Comparison of ENCODE assay signal across 18 cellular contexts in genomic region chr6:132136976-132137375, GRCh38.
DNase-seq lines count a peak whose midpoint lies in the region; ATAC-seq and TF ChIP-seq lines count a peak whose summit lies in the region.
"Had no signal": no experiment of that assay in that cellular context is flagged by ENCODE, and none has a peak within 500 bp of the region (broad histone marks: within the 10 kb centered on the region; RNA-seq: fewer than 3 reads in every experiment).

No MANE protein-coding gene starts in this region.

- WGBS in GM23248 (ENCODE audit: low coverage in 1 of 2, low lambda C conversion rate in 2 of 2, missing lambda C conversion rate in 2 of 2), 2 experiments = 49 to 52% methylated on average over 3 of the region's 3 CpGs

- H3K9me3 ChIP-seq in GM23248 (ENCODE audit: low read depth) = no peaks in the 10 kb centered on the region

- H3K4me3 ChIP-seq in GM23248 = no peak overlapping the region
- no peak overlapping the region for H3K4me3 ChIP-seq in fibroblast of mammary gland (ENCODE audit: control insufficient read depth, low read depth, low read length)

- H3K4me1 ChIP-seq in GM23248 (ENCODE audit: insufficient read depth) = peaks cover 46% of the 10 kb centered on the region

- no peak overlapping the region for H3K27ac ChIP-seq in GM23248

- H3K27ac Mint-ChIP-seq in activated B cell treated with CpG ODN at 0.5 μM for 24 hours = peak overlapping the region; percentile 83
- H3K27ac Mint-ChIP-seq in natural killer cell treated with Interleukin-12 subunit alpha and Interleukin-12 subunit beta and Interleukin-15 and Interleukin-18, amount 100 ng/mL, for 72 hours = no peak overlapping the region
- H3K27ac Mint-ChIP-seq: CD4-positive, alpha-beta T cell had no signal

- CTCF ChIA-PET in activated B cell treated with CpG ODN at 0.5 μM for 24 hours (lab: Charles Lee) = no interaction called here

- H3K36me3 ChIP-seq in GM23248 (ENCODE audit: low read depth) = no peaks in the 10 kb centered on the region

- POLR2A ChIA-PET in activated B cell treated with CpG ODN at 0.5 μM for 24 hours (lab: Charles Lee) = no interaction called here

- H4K20me1 ChIP-seq in GM23248 (ENCODE audit: insufficient read depth) = no peaks in the 10 kb centered on the region

- H3K79me2 ChIP-seq in GM23248 (ENCODE audit: insufficient read depth) = no peaks in the 10 kb centered on the region

- peak overlapping the region; percentile 26 for H3K4me2 ChIP-seq in GM23248 (ENCODE audit: unreplicated experiment)

- in situ Hi-C loops in GM23248 (cut with MboI) = loop anchor here (25.0 kb wide), 1 partner anchor 175 kb away; the partner anchor contains the start of gene CCN2

- H3K27me3 Mint-ChIP-seq in activated B cell treated with CpG ODN at 0.5 μM for 24 hours = no peaks in the 10 kb centered on the region
- H3K27me3 Mint-ChIP-seq in natural killer cell treated with Interleukin-12 subunit alpha and Interleukin-12 subunit beta and Interleukin-15 and Interleukin-18, amount 100 ng/mL, for 72 hours = no peaks in the 10 kb centered on the region
- H3K27me3 Mint-ChIP-seq: CD4-positive, alpha-beta T cell had no signal

- peak; percentile 59 for DNase-seq in GM23248
- no peak for DNase-seq in activated B cell treated with CpG ODN at 0.5 μM for 24 hours
- peak; percentile 21 for DNase-seq in fibroblast of mammary gland (ENCODE audit: low read depth)
- DNase-seq in 8988T = no peak
- no peak for DNase-seq in natural killer cell treated with Interleukin-12 subunit alpha and Interleukin-12 subunit beta and Interleukin-15 and Interleukin-18, amount 100 ng/mL, for 72 hours (ENCODE audit: low spot score)
- no peak for DNase-seq in NCI-H82 treated with DMSO at 0.1 percent for 48 hours (lab: John Stamatoyannopoulos, UW; ENCODE audit: unreplicated experiment)
- DNase-seq: ACHN; Calu3; CD4-positive, alpha-beta T cell; DMS53; GOT3; MV-4-11; NCI-H1436; NCI-H2029 treated with DMSO at 0.1 percent for 48 hours; NCI-H2171 treated with DMSO at 0.1 percent for 48 hours; NCI-H748 treated with DMSO at 0.1 percent for 48 hours had no signal

- H3K9ac ChIP-seq in GM23248 = no peak overlapping the region

- peak overlapping the region; percentile 53 for H3K4me3 Mint-ChIP-seq in activated B cell treated with CpG ODN at 0.5 μM for 24 hours
- H3K4me3 Mint-ChIP-seq in natural killer cell treated with Interleukin-12 subunit alpha and Interleukin-12 subunit beta and Interleukin-15 and Interleukin-18, amount 100 ng/mL, for 72 hours = no peak overlapping the region
- H3K4me3 Mint-ChIP-seq: CD4-positive, alpha-beta T cell had no signal

- TF ChIP-seq CTCF in activated B cell treated with CpG ODN at 0.5 μM for 24 hours (IDR thresholded peaks at IDR 0.05) (no peak), fibroblast of mammary gland (conservative IDR thresholded peaks at IDR 0.05; ENCODE audit: control insufficient read depth, insufficient read depth, low read depth, low read length) (no peak)

- intact Hi-C loops in activated B cell treated with CpG ODN at 0.5 μM for 24 hours (cut with micrococcal nuclease) = loop anchor here (1.0 to 10.0 kb wide), 2 partner anchors 15 to 182 kb away; partner anchors contain the start of gene CCN2

- no peaks in the 10 kb centered on the region for H3K27me3 ChIP-seq in GM23248 (replicated peaks; ENCODE audit: insufficient read depth)

- H2AFZ ChIP-seq in GM23248 = no peak overlapping the region

- peaks cover 20% of the 10 kb centered on the region for H3F3A ChIP-seq in GM23248 (ENCODE audit: insufficient read depth)

- no peak for ATAC-seq in activated B cell treated with CpG ODN at 0.5 μM for 24 hours (ENCODE audit: low read depth)
- ATAC-seq in GM19455 (IDR thresholded peaks at IDR 0.05; ENCODE audit: unreplicated experiment) = no peak
- no peak for ATAC-seq in natural killer cell treated with Interleukin-12 subunit alpha and Interleukin-12 subunit beta and Interleukin-15 and Interleukin-18, amount 100 ng/mL, for 72 hours
- ATAC-seq: Right ventricle myocardium inferior had no signal

- H3K9me2 ChIP-seq in GM23248 (ENCODE audit: insufficient read depth) = no peaks in the 10 kb centered on the region

- H3K4me1 Mint-ChIP-seq in activated B cell treated with CpG ODN at 0.5 μM for 24 hours = peaks cover 86% of the 10 kb centered on the region
- H3K4me1 Mint-ChIP-seq in natural killer cell treated with Interleukin-12 subunit alpha and Interleukin-12 subunit beta and Interleukin-15 and Interleukin-18, amount 100 ng/mL, for 72 hours (ENCODE audit: low read depth in 2 of 2) = no peaks in the 10 kb centered on the region

- no peaks in the 10 kb centered on the region for H3K9me3 Mint-ChIP-seq in activated B cell treated with CpG ODN at 0.5 μM for 24 hours
- no peaks in the 10 kb centered on the region for H3K9me3 Mint-ChIP-seq in natural killer cell treated with Interleukin-12 subunit alpha and Interleukin-12 subunit beta and Interleukin-15 and Interleukin-18, amount 100 ng/mL, for 72 hours
- H3K9me3 Mint-ChIP-seq: CD4-positive, alpha-beta T cell had no signal

- no peaks in the 10 kb centered on the region for H3K36me3 Mint-ChIP-seq in activated B cell treated with CpG ODN at 0.5 μM for 24 hours (ENCODE audit: low read depth)
- H3K36me3 Mint-ChIP-seq in natural killer cell treated with Interleukin-12 subunit alpha and Interleukin-12 subunit beta and Interleukin-15 and Interleukin-18, amount 100 ng/mL, for 72 hours = no peaks in the 10 kb centered on the region

Comparison
In these comparisons a context has a peak if more than half of its experiments do, and no peak if none do; other contexts are left out.
1. DNase-seq: peak in GM23248 (single experiment) and fibroblast of mammary gland (single experiment); none in activated B cell treated with CpG ODN at 0.5 μM for 24 hours (single experiment), 8988T (single experiment), natural killer cell treated with Interleukin-12 subunit alpha and Interleukin-12 subunit beta and Interleukin-15 and Interleukin-18, amount 100 ng/mL, for 72 hours (single experiment) and NCI-H82 treated with DMSO at 0.1 percent for 48 hours (single experiment).